1 cellular context compared by ENCODE assay signal in genomic region chr2:74756356-74756890, GRCh38.
TF ChIP-seq lines count a peak whose summit lies in the region.

No MANE protein-coding gene starts in this region.

TF ChIP-seq in HepG2, 621 proteins besides CTCF, POLR2A, EP300 and RAD21 (continued from another document and continues in another):
- TF ChIP-seq ZNF770 (CRISPR knock-in tag; IDR thresholded peaks at IDR 0.05): no peak
- TF ChIP-seq ZNF33B (CRISPR knock-in tag; IDR thresholded peaks at IDR 0.05): no peak
- TF ChIP-seq, protein P1, sequence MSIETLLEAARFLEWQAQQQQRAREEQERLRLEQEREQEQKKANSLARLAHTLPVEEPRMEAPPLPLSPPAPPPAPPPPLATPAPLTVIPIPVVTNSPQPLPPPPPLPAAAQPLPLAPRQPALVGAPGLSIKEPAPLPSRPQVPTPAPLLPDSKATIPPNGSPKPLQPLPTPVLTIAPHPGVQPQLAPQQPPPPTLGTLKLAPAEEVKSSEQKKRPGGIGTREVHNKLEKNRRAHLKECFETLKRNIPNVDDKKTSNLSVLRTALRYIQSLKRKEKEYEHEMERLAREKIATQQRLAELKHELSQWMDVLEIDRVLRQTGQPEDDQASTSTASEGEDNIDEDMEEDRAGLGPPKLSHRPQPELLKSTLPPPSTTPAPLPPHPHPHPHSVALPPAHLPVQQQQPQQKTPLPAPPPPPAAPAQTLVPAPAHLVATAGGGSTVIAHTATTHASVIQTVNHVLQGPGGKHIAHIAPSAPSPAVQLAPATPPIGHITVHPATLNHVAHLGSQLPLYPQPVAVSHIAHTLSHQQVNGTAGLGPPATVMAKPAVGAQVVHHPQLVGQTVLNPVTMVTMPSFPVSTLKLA (IDR thresholded peaks at IDR 0.05): no peak
- no peak for TF ChIP-seq ATF7-NPFF (CRISPR knock-in tag; IDR thresholded peaks at IDR 0.05; ENCODE audit: low read depth)
- TF ChIP-seq ZNF512 (CRISPR knock-in tag; IDR thresholded peaks at IDR 0.05): no peak; the same call in 1 of the 2 replicates
- TF ChIP-seq POGZ (CRISPR knock-in tag; IDR thresholded peaks at IDR 0.05): peak; percentile 81
- TF ChIP-seq, protein P2, sequence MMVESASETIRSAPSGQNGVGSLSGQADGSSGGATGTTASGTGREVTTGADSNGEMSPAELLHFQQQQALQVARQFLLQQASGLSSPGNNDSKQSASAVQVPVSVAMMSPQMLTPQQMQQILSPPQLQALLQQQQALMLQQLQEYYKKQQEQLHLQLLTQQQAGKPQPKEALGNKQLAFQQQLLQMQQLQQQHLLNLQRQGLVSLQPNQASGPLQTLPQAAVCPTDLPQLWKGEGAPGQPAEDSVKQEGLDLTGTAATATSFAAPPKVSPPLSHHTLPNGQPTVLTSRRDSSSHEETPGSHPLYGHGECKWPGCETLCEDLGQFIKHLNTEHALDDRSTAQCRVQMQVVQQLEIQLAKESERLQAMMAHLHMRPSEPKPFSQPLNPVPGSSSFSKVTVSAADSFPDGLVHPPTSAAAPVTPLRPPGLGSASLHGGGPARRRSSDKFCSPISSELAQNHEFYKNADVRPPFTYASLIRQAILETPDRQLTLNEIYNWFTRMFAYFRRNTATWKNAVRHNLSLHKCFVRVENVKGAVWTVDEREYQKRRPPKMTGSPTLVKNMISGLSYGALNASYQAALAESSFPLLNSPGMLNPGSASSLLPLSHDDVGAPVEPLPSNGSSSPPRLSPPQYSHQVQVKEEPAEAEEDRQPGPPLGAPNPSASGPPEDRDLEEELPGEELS (CRISPR knock-in tag; IDR thresholded peaks at IDR 0.05): peak; percentile 82
- no peak for TF ChIP-seq NFIB (CRISPR knock-in tag; IDR thresholded peaks at IDR 0.05; ENCODE audit: borderline replicate concordance)
- no peak for TF ChIP-seq SIN3A (IDR thresholded peaks at IDR 0.05; ENCODE audit: borderline replicate concordance, low read depth, low read length)
- TF ChIP-seq ZKSCAN5 (CRISPR knock-in tag; IDR thresholded peaks at IDR 0.05): no peak
- peak; percentile 42; the same call in 1 of the 2 replicates for TF ChIP-seq SALL1 (CRISPR knock-in tag; IDR thresholded peaks at IDR 0.05)
- no peak for TF ChIP-seq ZNF761 (CRISPR knock-in tag; conservative IDR thresholded peaks at IDR 0.05)
- no peak for TF ChIP-seq ZNF333 (CRISPR knock-in tag; IDR thresholded peaks at IDR 0.05; ENCODE audit: borderline replicate concordance)
- TF ChIP-seq BRCA1 (CRISPR knock-in tag; IDR thresholded peaks at IDR 0.05): peak; percentile 23; the same call in 1 of the 2 replicates
- no peak for TF ChIP-seq ZBTB44 (CRISPR knock-in tag; IDR thresholded peaks at IDR 0.05)
- no peak for TF ChIP-seq KLF11 (CRISPR knock-in tag; IDR thresholded peaks at IDR 0.05)
- no peak for TF ChIP-seq GABPA (IDR thresholded peaks at IDR 0.05; ENCODE audit: low read depth, low read length)
- peak; percentile 61; the same call in 1 of the 2 replicates for TF ChIP-seq GABPA (CRISPR knock-in tag; IDR thresholded peaks at IDR 0.05; ENCODE audit: low read depth)
- TF ChIP-seq, protein P3, sequence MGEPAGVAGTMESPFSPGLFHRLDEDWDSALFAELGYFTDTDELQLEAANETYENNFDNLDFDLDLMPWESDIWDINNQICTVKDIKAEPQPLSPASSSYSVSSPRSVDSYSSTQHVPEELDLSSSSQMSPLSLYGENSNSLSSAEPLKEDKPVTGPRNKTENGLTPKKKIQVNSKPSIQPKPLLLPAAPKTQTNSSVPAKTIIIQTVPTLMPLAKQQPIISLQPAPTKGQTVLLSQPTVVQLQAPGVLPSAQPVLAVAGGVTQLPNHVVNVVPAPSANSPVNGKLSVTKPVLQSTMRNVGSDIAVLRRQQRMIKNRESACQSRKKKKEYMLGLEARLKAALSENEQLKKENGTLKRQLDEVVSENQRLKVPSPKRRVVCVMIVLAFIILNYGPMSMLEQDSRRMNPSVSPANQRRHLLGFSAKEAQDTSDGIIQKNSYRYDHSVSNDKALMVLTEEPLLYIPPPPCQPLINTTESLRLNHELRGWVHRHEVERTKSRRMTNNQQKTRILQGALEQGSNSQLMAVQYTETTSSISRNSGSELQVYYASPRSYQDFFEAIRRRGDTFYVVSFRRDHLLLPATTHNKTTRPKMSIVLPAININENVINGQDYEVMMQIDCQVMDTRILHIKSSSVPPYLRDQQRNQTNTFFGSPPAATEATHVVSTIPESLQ (CRISPR knock-in tag; conservative IDR thresholded peaks at IDR 0.05): no peak
- TF ChIP-seq ZNF17 (CRISPR knock-in tag; IDR thresholded peaks at IDR 0.05): no peak
- TF ChIP-seq ZNF501 (CRISPR knock-in tag; IDR thresholded peaks at IDR 0.05): no peak
- peak; percentile 44; the same call in 1 of the 2 replicates for TF ChIP-seq ZNF543 (CRISPR knock-in tag; IDR thresholded peaks at IDR 0.05)
- no peak for TF ChIP-seq ZIK1 (CRISPR knock-in tag; IDR thresholded peaks at IDR 0.05; ENCODE audit: borderline replicate concordance, low read depth)
- TF ChIP-seq FOSL2 (CRISPR knock-in tag; IDR thresholded peaks at IDR 0.05): no peak
- TF ChIP-seq, protein P4, sequence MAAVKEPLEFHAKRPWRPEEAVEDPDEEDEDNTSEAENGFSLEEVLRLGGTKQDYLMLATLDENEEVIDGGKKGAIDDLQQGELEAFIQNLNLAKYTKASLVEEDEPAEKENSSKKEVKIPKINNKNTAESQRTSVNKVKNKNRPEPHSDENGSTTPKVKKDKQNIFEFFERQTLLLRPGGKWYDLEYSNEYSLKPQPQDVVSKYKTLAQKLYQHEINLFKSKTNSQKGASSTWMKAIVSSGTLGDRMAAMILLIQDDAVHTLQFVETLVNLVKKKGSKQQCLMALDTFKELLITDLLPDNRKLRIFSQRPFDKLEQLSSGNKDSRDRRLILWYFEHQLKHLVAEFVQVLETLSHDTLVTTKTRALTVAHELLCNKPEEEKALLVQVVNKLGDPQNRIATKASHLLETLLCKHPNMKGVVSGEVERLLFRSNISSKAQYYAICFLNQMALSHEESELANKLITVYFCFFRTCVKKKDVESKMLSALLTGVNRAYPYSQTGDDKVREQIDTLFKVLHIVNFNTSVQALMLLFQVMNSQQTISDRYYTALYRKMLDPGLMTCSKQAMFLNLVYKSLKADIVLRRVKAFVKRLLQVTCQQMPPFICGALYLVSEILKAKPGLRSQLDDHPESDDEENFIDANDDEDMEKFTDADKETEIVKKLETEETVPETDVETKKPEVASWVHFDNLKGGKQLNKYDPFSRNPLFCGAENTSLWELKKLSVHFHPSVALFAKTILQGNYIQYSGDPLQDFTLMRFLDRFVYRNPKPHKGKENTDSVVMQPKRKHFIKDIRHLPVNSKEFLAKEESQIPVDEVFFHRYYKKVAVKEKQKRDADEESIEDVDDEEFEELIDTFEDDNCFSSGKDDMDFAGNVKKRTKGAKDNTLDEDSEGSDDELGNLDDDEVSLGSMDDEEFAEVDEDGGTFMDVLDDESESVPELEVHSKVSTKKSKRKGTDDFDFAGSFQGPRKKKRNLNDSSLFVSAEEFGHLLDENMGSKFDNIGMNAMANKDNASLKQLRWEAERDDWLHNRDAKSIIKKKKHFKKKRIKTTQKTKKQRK (IDR thresholded peaks at IDR 0.05; ENCODE audit: low read length): no peak
- TF ChIP-seq CHCHD3 (CRISPR knock-in tag; IDR thresholded peaks at IDR 0.05): no peak
- TF ChIP-seq TFE3 (CRISPR knock-in tag; IDR thresholded peaks at IDR 0.05): peak; percentile 27; the same call in 1 of the 2 replicates
- TF ChIP-seq, protein P5, sequence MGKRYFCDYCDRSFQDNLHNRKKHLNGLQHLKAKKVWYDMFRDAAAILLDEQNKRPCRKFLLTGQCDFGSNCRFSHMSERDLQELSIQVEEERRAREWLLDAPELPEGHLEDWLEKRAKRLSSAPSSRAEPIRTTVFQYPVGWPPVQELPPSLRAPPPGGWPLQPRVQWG (CRISPR knock-in tag; IDR thresholded peaks at IDR 0.05; ENCODE audit: borderline replicate concordance, low read depth): no peak
- TF ChIP-seq TBP (CRISPR knock-in tag; IDR thresholded peaks at IDR 0.05): no peak
- TF ChIP-seq MBD4 (IDR thresholded peaks at IDR 0.05; ENCODE audit: borderline replicate concordance, low read length): no peak
- TF ChIP-seq ZFYVE20 (CRISPR knock-in tag; IDR thresholded peaks at IDR 0.05; ENCODE audit: borderline replicate concordance, low read depth): no peak
- no peak for TF ChIP-seq AGO2 (optimal IDR thresholded peaks at IDR 0.05; ENCODE audit: low read depth, low read length)
- TF ChIP-seq, protein P6, sequence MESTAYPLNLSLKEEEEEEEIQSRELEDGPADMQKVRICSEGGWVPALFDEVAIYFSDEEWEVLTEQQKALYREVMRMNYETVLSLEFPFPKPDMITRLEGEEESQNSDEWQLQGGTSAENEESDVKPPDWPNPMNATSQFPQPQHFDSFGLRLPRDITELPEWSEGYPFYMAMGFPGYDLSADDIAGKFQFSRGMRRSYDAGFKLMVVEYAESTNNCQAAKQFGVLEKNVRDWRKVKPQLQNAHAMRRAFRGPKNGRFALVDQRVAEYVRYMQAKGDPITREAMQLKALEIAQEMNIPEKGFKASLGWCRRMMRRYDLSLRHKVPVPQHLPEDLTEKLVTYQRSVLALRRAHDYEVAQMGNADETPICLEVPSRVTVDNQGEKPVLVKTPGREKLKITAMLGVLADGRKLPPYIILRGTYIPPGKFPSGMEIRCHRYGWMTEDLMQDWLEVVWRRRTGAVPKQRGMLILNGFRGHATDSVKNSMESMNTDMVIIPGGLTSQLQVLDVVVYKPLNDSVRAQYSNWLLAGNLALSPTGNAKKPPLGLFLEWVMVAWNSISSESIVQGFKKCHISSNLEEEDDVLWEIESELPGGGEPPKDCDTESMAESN (CRISPR knock-in tag; conservative IDR thresholded peaks at IDR 0.05): 0 out of 2 replicates have a peak, but pooled peaks have one; percentile 20
- no peak for TF ChIP-seq ZNF691 (CRISPR knock-in tag; IDR thresholded peaks at IDR 0.05; ENCODE audit: borderline replicate concordance, low read depth)
- no peak for TF ChIP-seq ISX (CRISPR knock-in tag; conservative IDR thresholded peaks at IDR 0.05)
- no peak for TF ChIP-seq ZSCAN25 (CRISPR knock-in tag; IDR thresholded peaks at IDR 0.05)
- no peak for TF ChIP-seq FIP1L1 (IDR thresholded peaks at IDR 0.05; ENCODE audit: borderline replicate concordance, insufficient read depth, low read depth, low read length)
- TF ChIP-seq JUN (CRISPR knock-in tag; IDR thresholded peaks at IDR 0.05): no peak
- no peak for TF ChIP-seq PHF20 (CRISPR knock-in tag; IDR thresholded peaks at IDR 0.05)
- no peak for TF ChIP-seq ARID2 (CRISPR knock-in tag; IDR thresholded peaks at IDR 0.05; ENCODE audit: borderline replicate concordance)
- TF ChIP-seq SMAD3 (CRISPR knock-in tag; IDR thresholded peaks at IDR 0.05): no peak
- TF ChIP-seq ZNF780A (CRISPR knock-in tag; IDR thresholded peaks at IDR 0.05): no peak
